ENCODE assay signal across 16 cellular contexts in genomic region chr16:15576960-15577958, GRCh38.
DNase-seq lines count a peak whose midpoint lies in the region; ATAC-seq and TF ChIP-seq lines count a peak whose summit lies in the region.
"Had no signal": no experiment of that assay in that cellular context is flagged by ENCODE, and none has a peak within 500 bp of the region (broad histone marks: within the 10 kb centered on the region; RNA-seq: fewer than 3 reads in every experiment).

No MANE protein-coding gene starts in this region.

- 85 to 94% (median 86%) methylated on average over 20 of the region's 20 CpGs for WGBS in psoas muscle, 3 donors

- H3K27me3 Mint-ChIP-seq in activated T-helper 17 cell treated with anti-CD3 and anti-CD28 coated beads, Interleukin-2, amount 50 U/mL, for 72 hours: no peaks in the 10 kb centered on the region
- H3K27me3 Mint-ChIP-seq: CD4-positive, CD25-positive, alpha-beta regulatory T cell had no signal

- no peaks in the 10 kb centered on the region for H3K27me3 ChIP-seq in psoas muscle (ENCODE audit: insufficient read depth in 3 of 3, low read length in 2 of 3)
- H3K27me3 ChIP-seq: body of pancreas had no signal

- DNase-seq in DMS53 treated with DMSO at 0.1 percent for 48 hours (lab: John Stamatoyannopoulos, UW; ENCODE audit: unreplicated experiment) (peak; percentile 61), NCI-H2171 (lab: John Stamatoyannopoulos, UW) (peak; percentile 28), psoas muscle (no peak), SW480 (ENCODE audit: low spot score) (no peak)
- no peak for DNase-seq in stimulated activated naive CD4-positive, alpha-beta T cell treated with Interleukin-2 at 50 U/mL for 16 hours (lab: John Stamatoyannopoulos, UW)
- DNase-seq: activated gamma-delta T cell; body of pancreas; CD4-positive, CD25-positive, alpha-beta regulatory T cell; foreskin fibroblast; HCEC 1CT; NCI-H1417 treated with DMSO at 0.1 percent for 48 hours; stimulated activated CD4-positive, alpha-beta T cell treated with anti-CD3 and anti-CD28 coated beads, Interleukin-4, amount 100 ng/mL, for 24 hours; stimulated activated naive CD4-positive, alpha-beta T cell; T-helper 2 cell had no signal

- H3K27ac ChIP-seq in psoas muscle: no peak overlapping the region

- H3K36me3 Mint-ChIP-seq in activated T-helper 17 cell treated with anti-CD3 and anti-CD28 coated beads, Interleukin-2, amount 50 U/mL, for 72 hours (ENCODE audit: low read depth): peaks cover 15% of the 10 kb centered on the region

- no peak for TF ChIP-seq CTCF in psoas muscle (IDR thresholded peaks at IDR 0.05)

- no peaks in the 10 kb centered on the region for H3K9me3 Mint-ChIP-seq in activated T-helper 17 cell treated with anti-CD3 and anti-CD28 coated beads, Interleukin-2, amount 50 U/mL, for 72 hours

- intact Hi-C loops in psoas muscle (cut with DNase I): no loop called here

- peaks cover 6% of the 10 kb centered on the region for H3K4me1 Mint-ChIP-seq in activated T-helper 17 cell treated with anti-CD3 and anti-CD28 coated beads, Interleukin-2, amount 50 U/mL, for 72 hours

- no peaks in the 10 kb centered on the region for H3K9me3 ChIP-seq in psoas muscle
- H3K9me3 ChIP-seq: body of pancreas had no signal

- H3K4me3 Mint-ChIP-seq in activated T-helper 17 cell treated with anti-CD3 and anti-CD28 coated beads, Interleukin-2, amount 50 U/mL, for 72 hours: no peak overlapping the region
- H3K4me3 Mint-ChIP-seq: CD4-positive, CD25-positive, alpha-beta regulatory T cell had no signal

- H3K36me3 ChIP-seq in psoas muscle (ENCODE audit: insufficient read depth in 1 of 2, low read depth in 1 of 2): peaks cover 2 to 12% of the 10 kb centered on the region in 2 donors

- peak overlapping the region; percentile 55 for H3K27ac Mint-ChIP-seq in activated T-helper 17 cell treated with anti-CD3 and anti-CD28 coated beads, Interleukin-2, amount 50 U/mL, for 72 hours

- H3K4me3 ChIP-seq in psoas muscle: no peak overlapping the region
- H3K4me3 ChIP-seq: body of pancreas had no signal

- ATAC-seq in activated T-helper 17 cell treated with anti-CD3 and anti-CD28 coated beads, Interleukin-2, amount 50 U/mL, for 72 hours (replicated peaks): no peak
- ATAC-seq in psoas muscle: peak in 3 of 4 donors; percentile 6 to 19 (median 15)
- ATAC-seq in HG03521 (IDR thresholded peaks at IDR 0.05; ENCODE audit: unreplicated experiment): no peak
- ATAC-seq: body of pancreas had no signal

- H3K4me1 ChIP-seq in psoas muscle: peaks cover 24% of the 10 kb centered on the region
- H3K4me1 ChIP-seq: body of pancreas had no signal

Comparison
In these comparisons a context has a peak if more than half of its experiments do, and no peak if none do; other contexts are left out.
1. DNase-seq: peak in DMS53 treated with DMSO at 0.1 percent for 48 hours (single experiment) and NCI-H2171 (single experiment); none in psoas muscle (0 of 2), stimulated activated naive CD4-positive, alpha-beta T cell treated with Interleukin-2 at 50 U/mL for 16 hours (single experiment) and SW480 (single experiment).
2. ATAC-seq: peak in psoas muscle (3 of 4); none in activated T-helper 17 cell treated with anti-CD3 and anti-CD28 coated beads, Interleukin-2, amount 50 U/mL, for 72 hours (single experiment) and HG03521 (single experiment).